24 cellular contexts compared by ENCODE assay signal in genomic region chr1:99886841-99887240, GRCh38. TPM values are rescaled to one million over a fixed set of nuclear protein-coding genes. Genes with fewer than 3 reads are reported as not detected.
A peak's percentile ranks its signal among the peaks of the same experiment; 100 is the strongest.
DNase-seq lines count a peak whose midpoint lies in the region; TF ChIP-seq lines count a peak whose summit lies in the region.
"Had no signal": no experiment of that assay in that cellular context is flagged by ENCODE, and none has a peak within 500 bp of the region (broad histone marks: within the 10 kb centered on the region; RNA-seq: fewer than 3 reads in every experiment).

No MANE protein-coding gene starts in this region.

- H3K36me3 ChIP-seq in GM23248 (ENCODE audit: low read depth) (peaks cover 11% of the 10 kb centered on the region; the same call in 1 of the 2 replicates), right atrium auricular region (peaks cover 38% of the 10 kb centered on the region), A673 (ENCODE audit: insufficient read depth, low read length, poor library complexity, severe bottlenecking) (peaks cover 12% of the 10 kb centered on the region)
- H3K36me3 ChIP-seq: prostate gland had no signal

- in situ Hi-C loops in GM23248 (cut with MboI), result no loop called here

- CTCF ChIA-PET in A673 (lab: Charles Lee), result no interaction called here

- peak; percentile 36 for DNase-seq in GM23248
- DNase-seq in LNCaP clone FGC (ENCODE audit: low read depth), result peak; percentile 39
- peak; percentile 40 for DNase-seq in epithelial cell of esophagus (ENCODE audit: low read depth)
- no peak for DNase-seq in nephron progenitor cell
- DNase-seq in right atrium auricular region (ENCODE audit: low spot score), result no peak
- DNase-seq in NCI-H2029 treated with DMSO at 0.1 percent for 48 hours (lab: John Stamatoyannopoulos, UW), result no peak
- no peak for DNase-seq in activated naive CD4-positive, alpha-beta T cell treated with Interleukin-2 at 50 U/mL for 16 hours
- DNase-seq in A673 (ENCODE audit: low spot score), result no peak
- DNase-seq: activated CD4-positive, CD25-positive, alpha-beta regulatory T cell treated with anti-CD3 and anti-CD28 coated beads, Interleukin-2, amount 50 U/mL, for 72 hours; activated CD8-positive, alpha-beta T cell treated with anti-CD3 and anti-CD28 coated beads for 36 hours; activated effector memory CD4-positive, alpha-beta T cell treated with anti-CD3 and anti-CD28 coated beads, Interleukin-2, amount 50 U/mL, for 16 hours; activated T-cell treated with anti-CD3 and anti-CD28 coated beads for 4 hours; CD4-positive, alpha-beta memory T cell; DMS 273 treated with DMSO at 0.1 percent for 48 hours; erythroblast; kidney; lower lobe of right lung; NCI-H146; NCI-H510A treated with DMSO at 0.1 percent for 48 hours; PC-9; Right ventricle myocardium superior; SW 1271 had no signal

- POLR2A ChIA-PET in A673 (lab: Charles Lee; ENCODE audit: low non-redundant PET), result no interaction called here

- no peak overlapping the region for H3K4me3 ChIP-seq in GM23248
- no peak overlapping the region for H3K4me3 ChIP-seq in LNCaP clone FGC (ENCODE audit: low read depth, low read length)
- no peak overlapping the region for H3K4me3 ChIP-seq in epithelial cell of esophagus (ENCODE audit: low read length)
- no peak overlapping the region for H3K4me3 ChIP-seq in right atrium auricular region
- no peak overlapping the region for H3K4me3 ChIP-seq in A673 (ENCODE audit: low read depth, low read length, poor library complexity, severe bottlenecking)
- H3K4me3 ChIP-seq: lower lobe of right lung, PC-9, prostate gland had no signal

- H3K27me3 Mint-ChIP-seq in nephron progenitor cell (ENCODE audit: low read depth, poor library complexity), result no peaks in the 10 kb centered on the region
- H3K27me3 Mint-ChIP-seq: activated CD8-positive, alpha-beta T cell treated with anti-CD3 and anti-CD28 coated beads for 36 hours; CD4-positive, alpha-beta memory T cell; type B pancreatic cell had no signal

- no peak overlapping the region for H3K9ac ChIP-seq in GM23248

- no peaks in the 10 kb centered on the region for H3K9me3 ChIP-seq in GM23248 (ENCODE audit: low read depth)
- no peaks in the 10 kb centered on the region for H3K9me3 ChIP-seq in right atrium auricular region
- no peaks in the 10 kb centered on the region for H3K9me3 ChIP-seq in A673 (ENCODE audit: low read depth, low read length, poor library complexity, severe bottlenecking)
- H3K9me3 ChIP-seq: lower lobe of right lung, prostate gland had no signal

- H3K9me2 ChIP-seq in GM23248 (ENCODE audit: insufficient read depth), result no peaks in the 10 kb centered on the region

- peaks cover 9% of the 10 kb centered on the region for H3K4me1 ChIP-seq in GM23248 (ENCODE audit: insufficient read depth)
- H3K4me1 ChIP-seq in right atrium auricular region, result no peaks in the 10 kb centered on the region
- no peaks in the 10 kb centered on the region for H3K4me1 ChIP-seq in A673 (ENCODE audit: insufficient read depth, low read length, poor library complexity, severe bottlenecking)
- H3K4me1 ChIP-seq: lower lobe of right lung, prostate gland had no signal

- no peak overlapping the region for H3K4me3 Mint-ChIP-seq in nephron progenitor cell
- H3K4me3 Mint-ChIP-seq: activated CD8-positive, alpha-beta T cell treated with anti-CD3 and anti-CD28 coated beads for 36 hours; CD4-positive, alpha-beta memory T cell; type B pancreatic cell had no signal

- no peak overlapping the region for H3K4me2 ChIP-seq in GM23248 (ENCODE audit: unreplicated experiment)
- H3K4me2 ChIP-seq: PC-9 had no signal

- no peaks in the 10 kb centered on the region for H3K4me1 Mint-ChIP-seq in nephron progenitor cell

- peaks cover 7% of the 10 kb centered on the region; the same call in 1 of the 2 replicates for H3F3A ChIP-seq in GM23248 (ENCODE audit: insufficient read depth)

- no peaks in the 10 kb centered on the region for H3K9me3 Mint-ChIP-seq in nephron progenitor cell
- H3K9me3 Mint-ChIP-seq: activated CD8-positive, alpha-beta T cell treated with anti-CD3 and anti-CD28 coated beads for 36 hours; CD4-positive, alpha-beta memory T cell; type B pancreatic cell had no signal

- no TSS peak for BruUV-seq in A673 (replicated peaks; lab: Mats Ljungman, UMichigan)

- no peaks in the 10 kb centered on the region for H4K20me1 ChIP-seq in GM23248 (ENCODE audit: insufficient read depth)

- intact Hi-C loops in A673 (cut with micrococcal nuclease; ENCODE audit: unreplicated experiment), result no loop called here

- H3K79me2 ChIP-seq in GM23248 (ENCODE audit: insufficient read depth), result no peaks in the 10 kb centered on the region

- TF ChIP-seq CTCF in LNCaP clone FGC (IDR thresholded peaks at IDR 0.05; ENCODE audit: control insufficient read depth, extremely low read depth, insufficient read depth) (no peak), epithelial cell of esophagus (IDR thresholded peaks at IDR 0.05; ENCODE audit: insufficient read depth, low read depth, low read length, missing control alignments) (no peak), nephron progenitor cell (IDR thresholded peaks at IDR 0.05) (no peak), right atrium auricular region (IDR thresholded peaks at IDR 0.05) (no peak), A673 (conservative IDR thresholded peaks at IDR 0.05; ENCODE audit: low read depth, low read length) (no peak)

- H2AFZ ChIP-seq in GM23248, result no peak overlapping the region
- H2AFZ ChIP-seq: PC-9 had no signal

- H3K27ac Mint-ChIP-seq in nephron progenitor cell, result peak overlapping the region; percentile 46
- H3K27ac Mint-ChIP-seq: activated CD8-positive, alpha-beta T cell treated with anti-CD3 and anti-CD28 coated beads for 36 hours; type B pancreatic cell had no signal

- peaks cover 48% of the 10 kb centered on the region for H3K36me3 Mint-ChIP-seq in nephron progenitor cell (ENCODE audit: low read depth)

- H3K27ac ChIP-seq in GM23248 (no peak overlapping the region), right atrium auricular region (no peak overlapping the region), A673 (ENCODE audit: low read depth, low read length, poor library complexity, severe bottlenecking) (no peak overlapping the region)
- H3K27ac ChIP-seq: lower lobe of right lung, PC-9, prostate gland had no signal

- H3K27me3 ChIP-seq in GM23248 (replicated peaks; ENCODE audit: insufficient read depth) (no peaks in the 10 kb centered on the region), right atrium auricular region (no peaks in the 10 kb centered on the region), A673 (replicated peaks; ENCODE audit: insufficient read depth, low read depth, low read length, poor library complexity) (no peaks in the 10 kb centered on the region)

RNA-seq across cellular contexts. Expression of gene AGL, which starts 36.7 kb away (rescaled TPM):
- 7.6 and 8.0 TPM in 2 replicates for total RNA-seq in GM23248 (2014; rRNA removed; shearing (Covaris generic))
- 5.2 and 5.5 TPM in 2 replicates for polyA plus RNA-seq in GM23248 (2016; fragmentation: Nextera tagmentation; extraction: Ambion mirVana)
- 10 to 100 TPM; 20.2 to 45.4 TPM for total RNA-seq in right atrium auricular region
- total RNA-seq in A673 (2021), result 11.9 and 12.7 TPM in 2 replicates

Comparison
In these comparisons a context has a peak if more than half of its experiments do, and no peak if none do; other contexts are left out.
1. DNase-seq: peak in GM23248 (single experiment), LNCaP clone FGC (single experiment) and epithelial cell of esophagus (single experiment); none in nephron progenitor cell (single experiment), right atrium auricular region (single experiment), NCI-H2029 treated with DMSO at 0.1 percent for 48 hours (single experiment), activated naive CD4-positive, alpha-beta T cell treated with Interleukin-2 at 50 U/mL for 16 hours (single experiment) and A673 (single experiment).